In genomic region chr16:77169650-77170236, GRCh38 we compare ENCODE assay signal across 8 cellular contexts. TPM values are rescaled to one million over a fixed set of nuclear protein-coding genes. Genes with fewer than 3 reads are reported as not detected.
DNase-seq lines count a peak whose midpoint lies in the region; ATAC-seq and TF ChIP-seq lines count a peak whose summit lies in the region.

No MANE protein-coding gene starts in this region.

- H3K9me3 ChIP-seq in cardiac muscle cell (ENCODE audit: low read depth) (no peaks in the 10 kb centered on the region), HCT116 (ENCODE audit: control insufficient read depth in 1 of 2, insufficient read depth in 1 of 2, low read depth in 1 of 2, low read length in 2 of 2) (no peaks in the 10 kb centered on the region)

- no peak for ATAC-seq in left ventricle myocardium superior
- peak; percentile 87 for ATAC-seq in HCT116
- no peak for ATAC-seq in HG03460 (IDR thresholded peaks at IDR 0.05; ENCODE audit: unreplicated experiment)

- TF ChIP-seq CTCF in cardiac muscle cell (IDR thresholded peaks at IDR 0.05; ENCODE audit: low read depth, low read length) (peak; percentile 74), HCT116 (IDR thresholded peaks at IDR 0.05 in 2 of 3, conservative IDR thresholded peaks at IDR 0.05 in 1 of 3; ENCODE audit: borderline replicate concordance in 1 of 3, insufficient read depth in 1 of 3, low read depth in 2 of 3, low read length in 2 of 3) (peak; percentile 45 to 91 (median 83); a peak in 5 of 6 replicates), fibroblast of mammary gland (conservative IDR thresholded peaks at IDR 0.05; ENCODE audit: control insufficient read depth, insufficient read depth, low read depth, low read length) (peak; percentile 73), retinal pigment epithelial cell (conservative IDR thresholded peaks at IDR 0.05; ENCODE audit: low read depth, low read length) (peak; percentile 80)

- H3K4me1 ChIP-seq in cardiac muscle cell (ENCODE audit: low read depth), result no peaks in the 10 kb centered on the region
- no peaks in the 10 kb centered on the region for H3K4me1 ChIP-seq in HCT116 (ENCODE audit: control insufficient read depth in 1 of 2, insufficient read depth in 2 of 2, low read length in 2 of 2)

- H3K36me3 ChIP-seq in cardiac muscle cell, result no peaks in the 10 kb centered on the region
- no peaks in the 10 kb centered on the region for H3K36me3 ChIP-seq in HCT116 (ENCODE audit: control insufficient read depth in 1 of 2, insufficient read depth in 2 of 2, low read length in 2 of 2)

- no peak overlapping the region for H3K4me2 ChIP-seq in HCT116 (ENCODE audit: low read length)

- H3K27ac ChIP-seq in cardiac muscle cell (no peak overlapping the region), HCT116 (ENCODE audit: low read depth, low read length) (no peak overlapping the region)

- H2AFZ ChIP-seq in HCT116 (ENCODE audit: low read depth, low read length, poor library complexity, severe bottlenecking), result no peak overlapping the region

- no TSS peak for BruUV-seq in HCT116 (replicated peaks; lab: Mats Ljungman, UMichigan)

- intact Hi-C loops in left ventricle myocardium superior (cut with micrococcal nuclease) (loop anchor here (2.0 kb wide), 1 partner anchor 1383 kb away; no protein-coding TSS in a partner anchor), HCT116 (cut with micrococcal nuclease) (loop anchor here (5.0 kb wide), 3 partner anchors 1267 to 1527 kb away; no protein-coding TSS in a partner anchor)

- no peaks in the 10 kb centered on the region for H3K9me2 ChIP-seq in HCT116 (ENCODE audit: insufficient read depth)

- RAD21 ChIA-PET in HCT116 (lab: Charles Lee; ENCODE audit: low non-redundant PET in 1 of 2, low total read pairs in 2 of 2, uncharacterized antibody in 2 of 2, unreplicated experiment in 2 of 2), result no interaction called here

- CTCF ChIA-PET in HCT116 (lab: Charles Lee), result interaction anchor here (1.2 to 3.5 kb wide), 7 partner anchors 11 to 1382 kb away, joined by 3 to 47 read pairs (median 11); no protein-coding TSS in a partner anchor

- TF ChIP-seq RAD21 in HCT116 (IDR thresholded peaks at IDR 0.05; ENCODE audit: low read depth), result peak; percentile 75

- H3K4me3 ChIP-seq in cardiac muscle cell (no peak overlapping the region), HCT116 (replicated peaks in 1 of 2; ENCODE audit: low read depth in 1 of 2, low read length in 2 of 2) (no peak overlapping the region), fibroblast of mammary gland (ENCODE audit: control insufficient read depth, low read depth, low read length) (no peak overlapping the region), retinal pigment epithelial cell (ENCODE audit: low read length) (no peak overlapping the region)

- POLR2A ChIA-PET in HCT116 (lab: Charles Lee), result interaction anchor here (0.7 kb wide), 1 partner anchor 419 kb away, joined by 3 read pairs; no protein-coding TSS in a partner anchor

- no peaks in the 10 kb centered on the region for H4K20me1 ChIP-seq in HCT116 (ENCODE audit: insufficient read depth)

- no peak overlapping the region for H3K9ac ChIP-seq in HCT116 (ENCODE audit: low read length)

- DNase-seq in cardiac muscle cell (ENCODE audit: low read depth in 1 of 2, low spot score in 1 of 2) (peak; percentile 55 to 76), left ventricle myocardium superior (no peak), HCT116 (ENCODE audit: low read depth, low spot score) (peak; percentile 42), NCI-H146 (lab: John Stamatoyannopoulos, UW) (peak; percentile 78), UCSD-AML1 (lab: John Stamatoyannopoulos, UW; ENCODE audit: unreplicated experiment) (peak; percentile 13), fibroblast of mammary gland (ENCODE audit: low read depth) (peak; percentile 50), retinal pigment epithelial cell (ENCODE audit: low read depth) (no peak)

- no peaks in the 10 kb centered on the region for H3K79me2 ChIP-seq in HCT116 (ENCODE audit: insufficient read depth, low read length)

- H3K27me3 ChIP-seq in cardiac muscle cell (no peaks in the 10 kb centered on the region), HCT116 (ENCODE audit: insufficient read depth, low read length) (peaks cover 14% of the 10 kb centered on the region; the same call in 1 of the 2 replicates)

- TF ChIP-seq POLR2A in HCT116 (IDR thresholded peaks at IDR 0.05; ENCODE audit: borderline replicate concordance, extremely low read depth, insufficient read depth, insufficient read length), result no peak

TF ChIP-seq in HCT116, 20 proteins besides CTCF, POLR2A, EP300 and RAD21:
- TF ChIP-seq ATF3 (IDR thresholded peaks at IDR 0.05), result no peak
- TF ChIP-seq EZH2 (IDR thresholded peaks at IDR 0.05), result no peak
- TF ChIP-seq SP1 (IDR thresholded peaks at IDR 0.05; ENCODE audit: low read depth), result no peak
- no peak for TF ChIP-seq POLR2AphosphoS5 (IDR thresholded peaks at IDR 0.05; ENCODE audit: low read depth, low read length)
- no peak for TF ChIP-seq CBX3 (IDR thresholded peaks at IDR 0.05; ENCODE audit: low read depth)
- TF ChIP-seq EZH2phosphoT487 (IDR thresholded peaks at IDR 0.05; ENCODE audit: borderline replicate concordance), result no peak
- TF ChIP-seq TCF7L2 (IDR thresholded peaks at IDR 0.05; ENCODE audit: borderline replicate concordance, extremely low read depth, insufficient read depth, insufficient read length), result no peak
- no peak for TF ChIP-seq ZFX (IDR thresholded peaks at IDR 0.05)
- no peak for TF ChIP-seq ZBTB33 (IDR thresholded peaks at IDR 0.05; ENCODE audit: extremely low read depth, insufficient replicate concordance, low read length)
- no peak for TF ChIP-seq ELF1 (IDR thresholded peaks at IDR 0.05; ENCODE audit: borderline replicate concordance, low read depth)
- no peak for TF ChIP-seq ZNF274 (IDR thresholded peaks at IDR 0.05; ENCODE audit: low read depth, low read length)
- no peak for TF ChIP-seq YY1 (IDR thresholded peaks at IDR 0.05; ENCODE audit: extremely low read depth, insufficient replicate concordance, low read depth, low read length)
- TF ChIP-seq CEBPB (IDR thresholded peaks at IDR 0.05; ENCODE audit: low read depth), result no peak
- TF ChIP-seq SIN3A (IDR thresholded peaks at IDR 0.05; ENCODE audit: low read depth), result no peak

RNA-seq across cellular contexts. Expression of gene MON1B, which starts 21.2 kb away (rescaled TPM):
- total RNA-seq in cardiac muscle cell, result 14.6 and 22.8 TPM in 2 replicates
- polyA plus RNA-seq in cardiac muscle cell, result 21.0 and 32.2 TPM in 2 replicates
- total RNA-seq in left ventricle myocardium superior, result 15.1 TPM
- total RNA-seq in HCT116 (2021; ENCODE audit: unreplicated experiment), result 34.7 TPM
- 22.3 and 30.4 TPM in 2 replicates for polyA plus RNA-seq in HCT116 (2012)

RNA-seq across cellular contexts. Expression of gene SYCE1L, which starts 29.5 kb away (rescaled TPM):
- total RNA-seq in cardiac muscle cell, result 0.99 and 3.2 TPM in 2 replicates
- 6.6 and 7.2 TPM in 2 replicates for polyA plus RNA-seq in cardiac muscle cell
- total RNA-seq in left ventricle myocardium superior, result 2.1 TPM
- total RNA-seq in HCT116 (2021; ENCODE audit: unreplicated experiment), result 25.7 TPM
- polyA plus RNA-seq in HCT116 (2012), result 12.9 and 28.6 TPM in 2 replicates

Comparison
In these comparisons a context has a peak if more than half of its experiments do, and no peak if none do; other contexts are left out.
1. DNase-seq: peak in cardiac muscle cell (2 of 2), HCT116 (single experiment), NCI-H146 (single experiment), UCSD-AML1 (single experiment) and fibroblast of mammary gland (single experiment); none in left ventricle myocardium superior (single experiment) and retinal pigment epithelial cell (single experiment).
2. Peak in every context shown above with its lines, with median percentiles within 50 percentile points of each other: CTCF ChIP-seq.